ENCODE assay signal across 26 cellular contexts in the genomic region with DNA sequence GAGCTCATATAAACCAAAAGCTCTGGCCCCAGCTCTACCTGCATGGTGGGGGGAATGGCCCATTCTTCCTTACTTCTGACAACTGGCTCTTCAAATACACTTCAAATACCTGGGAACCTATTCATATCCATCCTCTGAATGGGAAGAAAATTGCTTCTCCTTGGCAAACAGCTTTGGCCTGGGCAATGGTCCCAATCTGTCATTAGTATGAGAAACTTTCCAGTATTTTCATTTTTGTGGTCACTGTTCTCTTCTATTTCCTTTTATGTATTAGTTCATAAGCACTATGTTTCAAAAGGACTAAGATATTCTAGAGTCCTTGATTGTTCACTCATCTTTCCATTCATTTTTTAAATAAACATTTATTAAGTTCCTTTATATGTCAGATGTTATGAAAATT. TPM values are rescaled to one million over a fixed set of nuclear protein-coding genes. Genes with fewer than 3 reads are reported as not detected.
DNase-seq lines count a peak whose midpoint lies in the region; ATAC-seq and TF ChIP-seq lines count a peak whose summit lies in the region.
"Had no signal": no experiment of that assay in that cellular context is flagged by ENCODE, and none has a peak within 500 bp of the region (broad histone marks: within the 10 kb centered on the region; RNA-seq: fewer than 3 reads in every experiment).

No MANE protein-coding gene starts in this region.

- no peak for ATAC-seq in GM18868 (IDR thresholded peaks at IDR 0.05; ENCODE audit: unreplicated experiment)
- ATAC-seq: CD8-positive, alpha-beta T cell had no signal

- no peak overlapping the region for H3K4me3 ChIP-seq in astrocyte of the spinal cord (ENCODE audit: low read depth, low read length)
- H3K4me3 ChIP-seq: esophagus muscularis mucosa, neural progenitor cell, sigmoid colon, SK-N-MC had no signal

- in situ Hi-C loops in astrocyte of the spinal cord (cut with HindIII; ENCODE audit: low sequenced_read_pairs), result no loop called here

- DNase-seq in EL (peak; percentile 5), M059J (ENCODE audit: low read depth) (peak; percentile 9), astrocyte of the spinal cord (ENCODE audit: low read depth, low spot score) (peak; percentile 21), mucosa of gallbladder (ENCODE audit: low spot score) (peak; percentile 16), COLO668 (lab: John Stamatoyannopoulos, UW; ENCODE audit: unreplicated experiment) (no peak), NCI-H2107 (lab: John Stamatoyannopoulos, UW) (no peak), DMS153 treated with DMSO at 0.1 percent for 48 hours (lab: John Stamatoyannopoulos, UW; ENCODE audit: unreplicated experiment) (no peak)
- DNase-seq: activated CD4-positive, alpha-beta T cell treated with anti-CD3 and anti-CD28 coated beads for 1 hour; activated gamma-delta T cell; activated T-cell treated with anti-CD3 and anti-CD28 coated beads, Interleukin-2, amount 50 U/mL, for 1 hour; AML-193; CD8-positive, alpha-beta T cell; endodermal cell; head of caudate nucleus; KBM-7; kidney glomerular epithelial cell; NCI-H187; sigmoid colon had no signal

- TF ChIP-seq CTCF in astrocyte of the spinal cord (IDR thresholded peaks at IDR 0.05; ENCODE audit: low read depth, low read length), result no peak

RNA-seq across cellular contexts. Expression of a gene that starts 5.2 kb away (rescaled TPM):
- total RNA-seq in M059J (2014; rRNA removed; shearing (Covaris generic)), result not detected in 2 replicates
- 1.8 TPM for total RNA-seq in mucosa of gallbladder
- total RNA-seq: bronchial epithelial cell; CD8-positive, alpha-beta T cell; endodermal cell; esophagus muscularis mucosa; HT1080; lung microvascular endothelial cell; sigmoid colon had no signal

RNA-seq across cellular contexts. Expression of a gene that starts 41.1 kb away (rescaled TPM):
- not detected in 2 replicates for total RNA-seq in M059J (2014; rRNA removed; shearing (Covaris generic))
- 0.17 TPM for total RNA-seq in mucosa of gallbladder
- total RNA-seq: bronchial epithelial cell; CD8-positive, alpha-beta T cell; endodermal cell; HT1080; lung microvascular endothelial cell; posterior vena cava; sigmoid colon had no signal

Comparison
In these comparisons a context has a peak if more than half of its experiments do, and no peak if none do; other contexts are left out.
1. DNase-seq: peak in EL (single experiment), M059J (single experiment), astrocyte of the spinal cord (single experiment) and mucosa of gallbladder (single experiment); none in COLO668 (single experiment), NCI-H2107 (single experiment) and DMS153 treated with DMSO at 0.1 percent for 48 hours (single experiment).